8 cellular contexts compared by ENCODE assay signal in the genomic region with DNA sequence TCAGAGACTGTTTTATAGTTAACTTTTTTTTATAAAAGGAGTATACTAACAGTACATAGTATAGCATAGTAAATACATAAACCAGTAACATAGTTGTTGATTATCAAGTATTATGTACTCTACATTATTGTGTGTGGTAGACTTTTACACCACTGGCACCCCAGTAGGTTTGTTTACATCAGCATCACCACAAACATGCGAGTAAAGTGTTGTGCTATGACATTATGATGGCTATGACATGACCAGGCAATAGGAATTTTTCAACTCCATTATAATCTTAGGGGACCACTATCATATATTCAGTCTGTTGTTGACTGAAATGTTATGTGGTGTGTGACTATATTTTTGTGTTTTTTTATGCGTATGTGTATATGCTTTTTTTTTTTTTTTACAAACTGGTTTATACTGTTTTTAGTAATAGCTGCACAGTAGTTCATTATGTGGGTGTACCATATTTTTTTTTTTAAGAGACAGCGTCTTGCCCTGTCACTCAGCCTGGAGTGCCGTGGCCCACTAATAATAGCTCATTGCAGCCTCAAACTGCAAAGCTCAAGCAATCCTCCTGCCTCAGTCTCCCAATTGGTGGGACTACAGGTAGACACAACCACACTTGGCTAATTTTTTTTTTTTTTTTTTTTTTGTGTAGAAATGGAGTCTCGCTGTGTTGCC. TPM values are rescaled to one million over a fixed set of nuclear protein-coding genes. Genes with fewer than 3 reads are reported as not detected.
A peak's percentile ranks its signal among the peaks of the same experiment; 100 is the strongest.
DNase-seq lines count a peak whose midpoint lies in the region; ATAC-seq, FAIRE-seq and TF ChIP-seq lines count a peak whose summit lies in the region.
"Had no signal": no experiment of that assay in that cellular context is flagged by ENCODE, and none has a peak within 500 bp of the region (broad histone marks: within the 10 kb centered on the region; RNA-seq: fewer than 3 reads in every experiment).

No MANE protein-coding gene starts in this region.

- peaks cover 4% of the 10 kb centered on the region for H3K36me3 Mint-ChIP-seq in activated CD4-positive, alpha-beta memory T cell treated with anti-CD3 and anti-CD28 coated beads for 36 hours
- H3K36me3 Mint-ChIP-seq in stimulated activated memory B cell treated with anti-CD40 and anti-IgM and Interleukin-4, amounts not matched to agents 10 μg/mL and 1 μg/mL and 100 μg/mL, for 72 hours = peaks cover 9% of the 10 kb centered on the region

- peak overlapping the region; percentile 93 for H3K4me3 ChIP-seq in HFF-Myc (replicated peaks; ENCODE audit: low read depth, low read length)
- peak overlapping the region; percentile 73 to 97 for H3K4me3 ChIP-seq in gastroesophageal sphincter

- ATAC-seq in gastroesophageal sphincter = no peak
- ATAC-seq in stimulated activated memory B cell treated with anti-CD40 and anti-IgM and Interleukin-4, amounts not matched to agents 10 μg/mL and 1 μg/mL and 100 μg/mL, for 72 hours = no peak

- TF ChIP-seq CTCF in HFF-Myc (IDR thresholded peaks at IDR 0.05; ENCODE audit: low read depth, low read length, missing control alignments) (no peak), gastroesophageal sphincter (IDR thresholded peaks at IDR 0.05) (no peak)

- peak overlapping the region; percentile 55 to 100 (median 92) for H3K27ac ChIP-seq in gastroesophageal sphincter

- H3K9me3 ChIP-seq in gastroesophageal sphincter = no peaks in the 10 kb centered on the region

- no peaks in the 10 kb centered on the region for H3K27me3 Mint-ChIP-seq in activated CD4-positive, alpha-beta memory T cell treated with anti-CD3 and anti-CD28 coated beads for 36 hours
- no peaks in the 10 kb centered on the region for H3K27me3 Mint-ChIP-seq in stimulated activated memory B cell treated with anti-CD40 and anti-IgM and Interleukin-4, amounts not matched to agents 10 μg/mL and 1 μg/mL and 100 μg/mL, for 72 hours

- no peak for FAIRE-seq in RCC 7860 (lab: Jason Lieb, UNC)
- FAIRE-seq: islet of Langerhans had no signal

- no peak for TF ChIP-seq POLR2A in gastroesophageal sphincter (IDR thresholded peaks at IDR 0.05)

- H3K4me1 Mint-ChIP-seq in activated CD4-positive, alpha-beta memory T cell treated with anti-CD3 and anti-CD28 coated beads for 36 hours (ENCODE audit: low read depth) = peaks cover 33% of the 10 kb centered on the region
- peaks cover 33% of the 10 kb centered on the region for H3K4me1 Mint-ChIP-seq in stimulated activated memory B cell treated with anti-CD40 and anti-IgM and Interleukin-4, amounts not matched to agents 10 μg/mL and 1 μg/mL and 100 μg/mL, for 72 hours

- peak overlapping the region; percentile 57 for H3K27ac Mint-ChIP-seq in activated CD4-positive, alpha-beta memory T cell treated with anti-CD3 and anti-CD28 coated beads for 36 hours
- no peak overlapping the region for H3K27ac Mint-ChIP-seq in stimulated activated memory B cell treated with anti-CD40 and anti-IgM and Interleukin-4, amounts not matched to agents 10 μg/mL and 1 μg/mL and 100 μg/mL, for 72 hours

- POLR2A ChIA-PET in activated CD4-positive, alpha-beta memory T cell treated with anti-CD3 and anti-CD28 coated beads for 36 hours (lab: Charles Lee) = interaction anchor here (0.7 kb wide), 1 partner anchor 260 kb away, joined by 8 read pairs; no protein-coding TSS in a partner anchor

- peaks cover 4 to 59% (median 16%) of the 10 kb centered on the region in 3 donors for H3K4me1 ChIP-seq in gastroesophageal sphincter

- no peaks in the 10 kb centered on the region for H3K9me3 Mint-ChIP-seq in activated CD4-positive, alpha-beta memory T cell treated with anti-CD3 and anti-CD28 coated beads for 36 hours
- no peaks in the 10 kb centered on the region for H3K9me3 Mint-ChIP-seq in stimulated activated memory B cell treated with anti-CD40 and anti-IgM and Interleukin-4, amounts not matched to agents 10 μg/mL and 1 μg/mL and 100 μg/mL, for 72 hours

- DNase-seq in HFF-Myc (ENCODE audit: extremely low read depth, low read depth) (no peak), GM19240 (ENCODE audit: insufficient read length, low spot score) (no peak), RCC 7860 (ENCODE audit: low spot score) (no peak), GM03348 (ENCODE audit: low spot score) (no peak)
- DNase-seq in activated CD4-positive, alpha-beta memory T cell treated with anti-CD3 and anti-CD28 coated beads for 36 hours = no peak

- no peak for TF ChIP-seq EP300 in gastroesophageal sphincter (IDR thresholded peaks at IDR 0.05)

- H3K27me3 ChIP-seq in gastroesophageal sphincter = no peaks in the 10 kb centered on the region

- H3K36me3 ChIP-seq in gastroesophageal sphincter = peaks cover 0 to 24% of the 10 kb centered on the region in 2 donors

- CTCF ChIA-PET in activated CD4-positive, alpha-beta memory T cell treated with anti-CD3 and anti-CD28 coated beads for 36 hours (lab: Charles Lee) = interaction anchor here (0.7 to 8.5 kb wide), 7 partner anchors 28 to 973 kb away, joined by 3 to 76 read pairs (median 8); no protein-coding TSS in a partner anchor

- H3K4me3 Mint-ChIP-seq in activated CD4-positive, alpha-beta memory T cell treated with anti-CD3 and anti-CD28 coated beads for 36 hours = peak overlapping the region; percentile 61
- peak overlapping the region; percentile 33 for H3K4me3 Mint-ChIP-seq in stimulated activated memory B cell treated with anti-CD40 and anti-IgM and Interleukin-4, amounts not matched to agents 10 μg/mL and 1 μg/mL and 100 μg/mL, for 72 hours

- intact Hi-C loops in activated CD4-positive, alpha-beta memory T cell treated with anti-CD3 and anti-CD28 coated beads for 36 hours (cut with micrococcal nuclease) = loop anchor here (2.0 to 10.0 kb wide), 10 partner anchors 61 to 1037 kb away; a partner anchor contains a TSS

- WGBS in gastroesophageal sphincter (ENCODE audit: low coverage in 1 of 2), 2 donors = 46 to 51% methylated on average over 5 of the region's 5 CpGs

RNA-seq across cellular contexts. Expression of a gene that starts 1.9 kb away (rescaled TPM):
- total RNA-seq in activated CD4-positive, alpha-beta memory T cell treated with anti-CD3 and anti-CD28 coated beads for 36 hours = 10 to 100 TPM; 23.6 to 28.1 TPM
- total RNA-seq in gastroesophageal sphincter = 10 to 100 TPM; 37.5 to 88.4 (median 59.5) TPM
